In genomic region chr2:7011376-7012083, GRCh38 we compare ENCODE assay signal across 10 cellular contexts.
DNase-seq lines count a peak whose midpoint lies in the region; ATAC-seq and TF ChIP-seq lines count a peak whose summit lies in the region.
"Had no signal": no experiment of that assay in that cellular context is flagged by ENCODE, and none has a peak within 500 bp of the region (broad histone marks: within the 10 kb centered on the region; RNA-seq: fewer than 3 reads in every experiment).

No MANE protein-coding gene starts in this region.

- peaks cover 72 to 88% of the 10 kb centered on the region in 2 donors for H3K4me1 ChIP-seq in gastrocnemius medialis
- H3K4me1 ChIP-seq in prostate gland (replicated peaks): peaks cover 22% of the 10 kb centered on the region

- intact Hi-C loops in gastrocnemius medialis (cut with DNase I; ENCODE audit: low total_unique reads): no loop called here
- intact Hi-C loops in prostate gland (cut with DNase I): loop anchor here (10.0 kb wide), 1 partner anchor 87 kb away; no protein-coding TSS in a partner anchor

- H3K9me3 ChIP-seq in gastrocnemius medialis (no peaks in the 10 kb centered on the region), prostate gland (no peaks in the 10 kb centered on the region)

- peak overlapping the region; percentile 69 to 83 (median 78) for H3K27ac ChIP-seq in gastrocnemius medialis
- no peak overlapping the region for H3K27ac ChIP-seq in prostate gland

- 82% methylated on average over 7 of the region's 7 CpGs for whole genome bisulfite sequencing in prostate gland

- ATAC-seq in gastrocnemius medialis: no peak
- ATAC-seq: natural killer cell had no signal

- TF ChIP-seq POLR2A in gastrocnemius medialis (IDR thresholded peaks at IDR 0.05) (no peak), prostate gland (IDR thresholded peaks at IDR 0.05) (no peak)

- TF ChIP-seq CTCF in gastrocnemius medialis (IDR thresholded peaks at IDR 0.05 in 4 of 5, conservative IDR thresholded peaks at IDR 0.05 in 1 of 5) (no peak), prostate gland (IDR thresholded peaks at IDR 0.05) (no peak)

- in situ Hi-C loops in gastrocnemius medialis (cut with MboI; ENCODE audit: low sequenced_read_pairs in 4 of 4): no loop called here

- peak; percentile 69 for DNase-seq in DMS153 (lab: John Stamatoyannopoulos, UW)
- peak; percentile 92 for DNase-seq in NCI-H748 (lab: John Stamatoyannopoulos, UW; ENCODE audit: unreplicated experiment)
- peak; percentile 92 for DNase-seq in dedifferentiated amniotic fluid mesenchymal stem cell (ENCODE audit: extremely low spot score)
- no peak for DNase-seq in gastrocnemius medialis
- DNase-seq in prostate gland (ENCODE audit: low spot score): no peak
- no peak for DNase-seq in CD1c-positive myeloid dendritic cell (ENCODE audit: extremely low spot score)
- no peak for DNase-seq in activated CD4-positive, alpha-beta T cell treated with anti-CD3 and anti-CD28 coated beads, Interleukin-2, amount 50 U/mL, for 48 hours
- no peak for DNase-seq in NCI-H446 treated with DMSO at 0.1 percent for 48 hours (lab: John Stamatoyannopoulos, UW)
- DNase-seq: natural killer cell, NCI-H1048 had no signal

- H3K36me3 ChIP-seq in gastrocnemius medialis (no peaks in the 10 kb centered on the region), prostate gland (no peaks in the 10 kb centered on the region)

- no peaks in the 10 kb centered on the region for H3K27me3 ChIP-seq in gastrocnemius medialis
- no peaks in the 10 kb centered on the region for H3K27me3 ChIP-seq in prostate gland (replicated peaks; ENCODE audit: insufficient read depth)

- H3K4me3 ChIP-seq in gastrocnemius medialis (no peak overlapping the region), prostate gland (no peak overlapping the region)

Comparison
In these comparisons a context has a peak if more than half of its experiments do, and no peak if none do; other contexts are left out.
1. DNase-seq: peak in DMS153 (single experiment), NCI-H748 (single experiment) and dedifferentiated amniotic fluid mesenchymal stem cell (single experiment); none in gastrocnemius medialis (0 of 2), prostate gland (single experiment), CD1c-positive myeloid dendritic cell (single experiment), activated CD4-positive, alpha-beta T cell treated with anti-CD3 and anti-CD28 coated beads, Interleukin-2, amount 50 U/mL, for 48 hours (0 of 2) and NCI-H446 treated with DMSO at 0.1 percent for 48 hours (single experiment).
2. H3K27ac ChIP-seq: peak in gastrocnemius medialis (4 of 4); none in prostate gland (0 of 2).